1 cellular context compared by ENCODE assay signal in genomic region chr6:132479131-132479530, GRCh38.
TF ChIP-seq lines count a peak whose summit lies in the region.

No MANE protein-coding gene starts in this region.

TF ChIP-seq in IMR-90, 13 proteins besides CTCF, POLR2A, EP300 and RAD21 (continued from another document):
- no peak for TF ChIP-seq RFX5 (IDR thresholded peaks at IDR 0.05; ENCODE audit: low read depth, low read length)
- TF ChIP-seq MAZ (IDR thresholded peaks at IDR 0.05; ENCODE audit: borderline replicate concordance, low read depth, low read length), result no peak
- TF ChIP-seq CEBPB (IDR thresholded peaks at IDR 0.05; ENCODE audit: low read depth, low read length), result no peak
- no peak for TF ChIP-seq NFE2L2 (IDR thresholded peaks at IDR 0.05; ENCODE audit: low read depth, low read length)
- TF ChIP-seq ELK1 (IDR thresholded peaks at IDR 0.05; ENCODE audit: borderline replicate concordance, low read depth, low read length), result no peak
- no peak for TF ChIP-seq SMC3 (IDR thresholded peaks at IDR 0.05; ENCODE audit: low read depth, low read length)
- TF ChIP-seq RCOR1 (IDR thresholded peaks at IDR 0.05; ENCODE audit: insufficient replicate concordance, low read length), result no peak
- no peak for TF ChIP-seq USF2 (IDR thresholded peaks at IDR 0.05; ENCODE audit: low read depth, low read length)
